Comparison of ENCODE assay signal across 9 cellular contexts in the genomic region with DNA sequence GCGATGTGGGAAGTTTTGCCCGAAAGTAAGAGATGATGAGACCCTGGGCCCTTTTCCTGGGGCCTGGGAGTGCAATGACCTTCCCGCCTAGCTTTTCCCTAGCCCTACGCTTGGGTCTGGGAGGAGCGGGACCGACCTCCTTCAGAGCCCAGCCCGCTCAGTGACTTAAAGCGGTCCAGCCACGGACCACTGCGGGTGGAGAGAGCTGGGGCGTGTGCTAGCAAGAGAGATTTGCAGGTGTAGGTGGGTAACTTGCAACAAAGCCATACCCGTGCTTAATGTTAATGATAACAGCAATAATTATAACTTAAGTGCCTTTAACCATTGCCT. TPM values are rescaled to one million over a fixed set of nuclear protein-coding genes. Genes with fewer than 3 reads are reported as not detected.
DNase-seq lines count a peak whose midpoint lies in the region; ATAC-seq lines count a peak whose summit lies in the region.
"Had no signal": no experiment of that assay in that cellular context is flagged by ENCODE, and none has a peak within 500 bp of the region (broad histone marks: within the 10 kb centered on the region; RNA-seq: fewer than 3 reads in every experiment).

No MANE protein-coding gene starts in this region.

- DNase-seq in NCI-H146 treated with DMSO at 0.1 percent for 48 hours (lab: John Stamatoyannopoulos, UW; ENCODE audit: unreplicated experiment) (peak; percentile 42), NCI-H146 (lab: John Stamatoyannopoulos, UW) (no peak), iPS DF 19.7 (ENCODE audit: low read depth, low spot score) (peak; percentile 71), medulla oblongata (ENCODE audit: extremely low spot score) (no peak), NCI-H2107 (lab: John Stamatoyannopoulos, UW) (no peak)
- DNase-seq in activated CD4-positive, alpha-beta memory T cell treated with anti-CD3 and anti-CD28 coated beads, Interleukin-2, amount 10 ng/mL, durations not matched to agents 7 days and 5 days = no peak
- DNase-seq: DND-41 had no signal

- H3K27ac Mint-ChIP-seq in activated CD4-positive, alpha-beta memory T cell treated with anti-CD3 and anti-CD28 coated beads, Interleukin-2, amount 10 ng/mL, durations not matched to agents 7 days and 5 days = no peak overlapping the region
- H3K27ac Mint-ChIP-seq in stimulated activated naive CD8-positive, alpha-beta T cell treated with anti-CD3 and anti-CD28 coated beads, Interleukin-15, Interleukin-2, amounts not matched to agents 100 ng/mL and 50 ng/mL, for 24 hours = no peak overlapping the region

- H3K27me3 Mint-ChIP-seq in activated CD4-positive, alpha-beta memory T cell treated with anti-CD3 and anti-CD28 coated beads, Interleukin-2, amount 10 ng/mL, durations not matched to agents 7 days and 5 days = peaks cover 32% of the 10 kb centered on the region
- peaks cover 45% of the 10 kb centered on the region for H3K27me3 Mint-ChIP-seq in stimulated activated naive CD8-positive, alpha-beta T cell treated with anti-CD3 and anti-CD28 coated beads, Interleukin-15, Interleukin-2, amounts not matched to agents 100 ng/mL and 50 ng/mL, for 24 hours

- peak overlapping the region; percentile 79 for H3K4me3 Mint-ChIP-seq in activated CD4-positive, alpha-beta memory T cell treated with anti-CD3 and anti-CD28 coated beads, Interleukin-2, amount 10 ng/mL, durations not matched to agents 7 days and 5 days
- peak overlapping the region; percentile 76 for H3K4me3 Mint-ChIP-seq in stimulated activated naive CD8-positive, alpha-beta T cell treated with anti-CD3 and anti-CD28 coated beads, Interleukin-15, Interleukin-2, amounts not matched to agents 100 ng/mL and 50 ng/mL, for 24 hours

- no peaks in the 10 kb centered on the region for H3K9me3 Mint-ChIP-seq in activated CD4-positive, alpha-beta memory T cell treated with anti-CD3 and anti-CD28 coated beads, Interleukin-2, amount 10 ng/mL, durations not matched to agents 7 days and 5 days
- no peaks in the 10 kb centered on the region for H3K9me3 Mint-ChIP-seq in stimulated activated naive CD8-positive, alpha-beta T cell treated with anti-CD3 and anti-CD28 coated beads, Interleukin-15, Interleukin-2, amounts not matched to agents 100 ng/mL and 50 ng/mL, for 24 hours

- peak; percentile 28 for ATAC-seq in HG02981 (IDR thresholded peaks at IDR 0.05; ENCODE audit: unreplicated experiment)

- peaks cover 24% of the 10 kb centered on the region for H3K4me1 Mint-ChIP-seq in activated CD4-positive, alpha-beta memory T cell treated with anti-CD3 and anti-CD28 coated beads, Interleukin-2, amount 10 ng/mL, durations not matched to agents 7 days and 5 days
- H3K4me1 Mint-ChIP-seq in stimulated activated naive CD8-positive, alpha-beta T cell treated with anti-CD3 and anti-CD28 coated beads, Interleukin-15, Interleukin-2, amounts not matched to agents 100 ng/mL and 50 ng/mL, for 24 hours (ENCODE audit: low read depth) = peaks cover 25% of the 10 kb centered on the region

- POLR2A ChIA-PET in activated CD4-positive, alpha-beta memory T cell treated with anti-CD3 and anti-CD28 coated beads, Interleukin-2, amount 10 ng/mL, durations not matched to agents 7 days and 5 days (lab: Charles Lee) = interaction anchor here (1.0 kb wide), 1 partner anchor 329 kb away, joined by 3 read pairs; a partner anchor contains a TSS

- CTCF ChIA-PET in activated CD4-positive, alpha-beta memory T cell treated with anti-CD3 and anti-CD28 coated beads, Interleukin-2, amount 10 ng/mL, durations not matched to agents 7 days and 5 days (lab: Charles Lee) = interaction anchor here (0.7 to 3.1 kb wide), 36 partner anchors 9 to 588 kb away, joined by 3 to 22 read pairs (median 4); a partner anchor contains a TSS

- H3K36me3 Mint-ChIP-seq in activated CD4-positive, alpha-beta memory T cell treated with anti-CD3 and anti-CD28 coated beads, Interleukin-2, amount 10 ng/mL, durations not matched to agents 7 days and 5 days (ENCODE audit: low read depth) = no peaks in the 10 kb centered on the region
- H3K36me3 Mint-ChIP-seq in stimulated activated naive CD8-positive, alpha-beta T cell treated with anti-CD3 and anti-CD28 coated beads, Interleukin-15, Interleukin-2, amounts not matched to agents 100 ng/mL and 50 ng/mL, for 24 hours (ENCODE audit: low read depth) = no peaks in the 10 kb centered on the region

RNA-seq across cellular contexts. Expression of a gene that starts 0.5 kb away (rescaled TPM):
- total RNA-seq in activated CD4-positive, alpha-beta memory T cell treated with anti-CD3 and anti-CD28 coated beads, Interleukin-2, amount 10 ng/mL, durations not matched to agents 7 days and 5 days = 1 to 10 TPM in 1 of 2 experiments, under 1 TPM in 1; 0.81 to 1.1 TPM

Comparison
In these comparisons a context has a peak if more than half of its experiments do, and no peak if none do; other contexts are left out.
1. DNase-seq: peak in NCI-H146 treated with DMSO at 0.1 percent for 48 hours (single experiment) and iPS DF 19.7 (single experiment); none in NCI-H146 (single experiment), activated CD4-positive, alpha-beta memory T cell treated with anti-CD3 and anti-CD28 coated beads, Interleukin-2, amount 10 ng/mL, durations not matched to agents 7 days and 5 days (single experiment), medulla oblongata (single experiment) and NCI-H2107 (single experiment).